9 cellular contexts compared by ENCODE assay signal in genomic region chr10:117543245-117543998, GRCh38. TPM values are rescaled to one million over a fixed set of nuclear protein-coding genes. Genes with fewer than 3 reads are reported as not detected.
DNase-seq lines count a peak whose midpoint lies in the region; ATAC-seq and TF ChIP-seq lines count a peak whose summit lies in the region.
"Had no signal": no experiment of that assay in that cellular context is flagged by ENCODE, and none has a peak within 500 bp of the region (broad histone marks: within the 10 kb centered on the region; RNA-seq: fewer than 3 reads in every experiment).

No MANE protein-coding gene starts in this region.

- peaks cover 1 to 3% of the 10 kb centered on the region in 2 donors for H3K36me3 Mint-ChIP-seq in activated T-cell treated with anti-CD3 and anti-CD28 coated beads, Interleukin-2, amount 50 U/mL, for 72 hours (ENCODE audit: insufficient read depth in 2 of 2)
- no peaks in the 10 kb centered on the region for H3K36me3 Mint-ChIP-seq in CD8-positive, alpha-beta T cell

- H3K9me3 ChIP-seq in stomach smooth muscle (ENCODE audit: control insufficient read depth in 2 of 2, low read length in 2 of 2): no peaks in the 10 kb centered on the region
- no peaks in the 10 kb centered on the region for H3K9me3 ChIP-seq in CD8-positive, alpha-beta T cell (ENCODE audit: low read length)

- no peak for TF ChIP-seq CTCF in CD8-positive, alpha-beta T cell (IDR thresholded peaks at IDR 0.05)

- H3K4me1 Mint-ChIP-seq in activated T-cell treated with anti-CD3 and anti-CD28 coated beads, Interleukin-2, amount 50 U/mL, for 72 hours (ENCODE audit: low read depth): peaks cover 36% of the 10 kb centered on the region
- H3K4me1 Mint-ChIP-seq in CD8-positive, alpha-beta T cell (ENCODE audit: low read depth): peaks cover 27% of the 10 kb centered on the region

- H3K27ac Mint-ChIP-seq in activated T-cell treated with anti-CD3 and anti-CD28 coated beads, Interleukin-2, amount 50 U/mL, for 72 hours: peak overlapping the region; percentile 22
- H3K27ac Mint-ChIP-seq in CD8-positive, alpha-beta T cell: no peak overlapping the region

- peak overlapping the region; percentile 65 to 82 for H3K4me3 Mint-ChIP-seq in activated T-cell treated with anti-CD3 and anti-CD28 coated beads, Interleukin-2, amount 50 U/mL, for 72 hours
- H3K4me3 Mint-ChIP-seq in CD8-positive, alpha-beta T cell: no peak overlapping the region

- H3K9me3 Mint-ChIP-seq in activated T-cell treated with anti-CD3 and anti-CD28 coated beads, Interleukin-2, amount 50 U/mL, for 72 hours: no peaks in the 10 kb centered on the region
- H3K9me3 Mint-ChIP-seq in CD8-positive, alpha-beta T cell: no peaks in the 10 kb centered on the region

- intact Hi-C loops in CD8-positive, alpha-beta T cell (cut with DNase I, micrococcal nuclease): no loop called here

- H3K27me3 ChIP-seq in stomach smooth muscle (ENCODE audit: control insufficient read depth in 1 of 2, insufficient read depth in 2 of 2, low read length in 2 of 2): peaks cover 83 to 92% of the 10 kb centered on the region in 2 donors
- H3K27me3 ChIP-seq in CD8-positive, alpha-beta T cell (ENCODE audit: insufficient read depth, low read length): peaks cover 13% of the 10 kb centered on the region

- DNase-seq in NCI-H1436 (lab: John Stamatoyannopoulos, UW) (peak; percentile 24), NCI-H1436 treated with DMSO at 0.1 percent for 48 hours (lab: John Stamatoyannopoulos, UW) (no peak)
- peak; percentile 39 to 54 for DNase-seq in activated T-cell treated with anti-CD3 and anti-CD28 coated beads, Interleukin-2, amount 50 U/mL, for 72 hours
- no peak for DNase-seq in CD8-positive, alpha-beta T cell

- no peak overlapping the region for H3K9ac ChIP-seq in stomach smooth muscle (ENCODE audit: low read length in 2 of 2)

- peak; percentile 13 to 21 for ATAC-seq in activated T-cell treated with anti-CD3 and anti-CD28 coated beads, Interleukin-2, amount 50 U/mL, for 72 hours (replicated peaks in 1 of 2)
- no peak for ATAC-seq in GM21717 (IDR thresholded peaks at IDR 0.05; ENCODE audit: unreplicated experiment)
- ATAC-seq in CD8-positive, alpha-beta T cell: no peak
- no peak for ATAC-seq in activated CD4-positive, CD25-positive, alpha-beta regulatory T cell treated with anti-CD3 and anti-CD28 coated beads, Interleukin-2, amount 50 U/mL, for 24 hours

- CTCF ChIA-PET in CD8-positive, alpha-beta T cell (lab: Charles Lee): no interaction called here

- POLR2A ChIA-PET in CD8-positive, alpha-beta T cell (lab: Charles Lee): no interaction called here

- H3K36me3 ChIP-seq in stomach smooth muscle (ENCODE audit: control insufficient read depth in 2 of 2, insufficient read depth in 2 of 2, low read length in 2 of 2): no peaks in the 10 kb centered on the region
- H3K36me3 ChIP-seq in CD8-positive, alpha-beta T cell (ENCODE audit: insufficient read depth, low read length): no peaks in the 10 kb centered on the region

- H3K4me1 ChIP-seq in stomach smooth muscle (ENCODE audit: control insufficient read depth, insufficient read depth, low read length): peaks cover 44% of the 10 kb centered on the region
- peaks cover 12% of the 10 kb centered on the region for H3K4me1 ChIP-seq in CD8-positive, alpha-beta T cell (ENCODE audit: insufficient read depth, low read length)

- H3K27ac ChIP-seq in stomach smooth muscle (ENCODE audit: low read length): no peak overlapping the region
- H3K27ac ChIP-seq in CD8-positive, alpha-beta T cell (ENCODE audit: low read depth, low read length): no peak overlapping the region
- H3K27ac ChIP-seq: C4-2B had no signal

- H3K27me3 Mint-ChIP-seq in activated T-cell treated with anti-CD3 and anti-CD28 coated beads, Interleukin-2, amount 50 U/mL, for 72 hours (ENCODE audit: low read depth): peaks cover 78% of the 10 kb centered on the region
- peaks cover 60% of the 10 kb centered on the region for H3K27me3 Mint-ChIP-seq in CD8-positive, alpha-beta T cell (ENCODE audit: low read depth)

- H3K4me3 ChIP-seq in iPS-11a (ENCODE audit: low read depth, low read length): peak overlapping the region; percentile 8
- H3K4me3 ChIP-seq in stomach smooth muscle (ENCODE audit: low read length in 2 of 2): peak overlapping the region; percentile 8 to 66
- H3K4me3 ChIP-seq in CD8-positive, alpha-beta T cell (ENCODE audit: low read depth, low read length): no peak overlapping the region

RNA-seq across cellular contexts. Expression of gene EMX2, which starts 0.9 kb away (rescaled TPM):
- total RNA-seq in activated T-cell treated with anti-CD3 and anti-CD28 coated beads, Interleukin-2, amount 50 U/mL, for 72 hours: not detected
- total RNA-seq in CD8-positive, alpha-beta T cell: not detected

Comparison
In these comparisons a context has a peak if more than half of its experiments do, and no peak if none do; other contexts are left out.
1. DNase-seq: peak in NCI-H1436 (single experiment) and activated T-cell treated with anti-CD3 and anti-CD28 coated beads, Interleukin-2, amount 50 U/mL, for 72 hours (2 of 2); none in NCI-H1436 treated with DMSO at 0.1 percent for 48 hours (single experiment) and CD8-positive, alpha-beta T cell (0 of 7).
2. ATAC-seq: peak in activated T-cell treated with anti-CD3 and anti-CD28 coated beads, Interleukin-2, amount 50 U/mL, for 72 hours (2 of 2); none in GM21717 (single experiment), CD8-positive, alpha-beta T cell (single experiment) and activated CD4-positive, CD25-positive, alpha-beta regulatory T cell treated with anti-CD3 and anti-CD28 coated beads, Interleukin-2, amount 50 U/mL, for 24 hours (0 of 2).